In genomic region chr7:15424468-15424867, GRCh38 we compare ENCODE assay signal across 17 cellular contexts.
DNase-seq lines count a peak whose midpoint lies in the region; ATAC-seq and TF ChIP-seq lines count a peak whose summit lies in the region.
"Had no signal": no experiment of that assay in that cellular context is flagged by ENCODE, and none has a peak within 500 bp of the region (broad histone marks: within the 10 kb centered on the region; RNA-seq: fewer than 3 reads in every experiment).

No MANE protein-coding gene starts in this region.

- H3K4me3 Mint-ChIP-seq in effector memory CD8-positive, alpha-beta T cell, result no peak overlapping the region
- H3K4me3 Mint-ChIP-seq in activated T-helper 17 cell treated with anti-CD3 and anti-CD28 coated beads, Interleukin-2, amount 50 U/mL, for 72 hours, result no peak overlapping the region
- H3K4me3 Mint-ChIP-seq: CD14-positive monocyte had no signal

- H3K27me3 Mint-ChIP-seq in effector memory CD8-positive, alpha-beta T cell, result no peaks in the 10 kb centered on the region
- H3K27me3 Mint-ChIP-seq in activated T-helper 17 cell treated with anti-CD3 and anti-CD28 coated beads, Interleukin-2, amount 50 U/mL, for 72 hours, result no peaks in the 10 kb centered on the region

- H3K27ac Mint-ChIP-seq in effector memory CD8-positive, alpha-beta T cell, result no peak overlapping the region
- H3K27ac Mint-ChIP-seq in activated T-helper 17 cell treated with anti-CD3 and anti-CD28 coated beads, Interleukin-2, amount 50 U/mL, for 72 hours, result no peak overlapping the region
- H3K27ac Mint-ChIP-seq: CD14-positive monocyte had no signal

- TF ChIP-seq CTCF in fibroblast of mammary gland (conservative IDR thresholded peaks at IDR 0.05; ENCODE audit: control insufficient read depth, insufficient read depth, low read depth, low read length) (no peak), GM10266 (IDR thresholded peaks at IDR 0.05; ENCODE audit: control insufficient read depth, insufficient read depth, low read depth, missing control alignments) (no peak)

- peaks cover 11 to 23% of the 10 kb centered on the region in 2 donors for H3K9me3 Mint-ChIP-seq in effector memory CD8-positive, alpha-beta T cell
- peaks cover 21% of the 10 kb centered on the region for H3K9me3 Mint-ChIP-seq in activated T-helper 17 cell treated with anti-CD3 and anti-CD28 coated beads, Interleukin-2, amount 50 U/mL, for 72 hours

- H3K36me3 Mint-ChIP-seq in effector memory CD8-positive, alpha-beta T cell (ENCODE audit: insufficient read depth), result no peaks in the 10 kb centered on the region
- no peaks in the 10 kb centered on the region for H3K36me3 Mint-ChIP-seq in activated T-helper 17 cell treated with anti-CD3 and anti-CD28 coated beads, Interleukin-2, amount 50 U/mL, for 72 hours (ENCODE audit: low read depth)
- H3K36me3 Mint-ChIP-seq: CD14-positive monocyte had no signal

- DNase-seq in GM03348 (ENCODE audit: low spot score), result peak; percentile 36
- DNase-seq in RPMI7951 (ENCODE audit: low read depth), result peak; percentile 10
- DNase-seq in fibroblast of mammary gland (ENCODE audit: low read depth), result peak; percentile 14
- no peak for DNase-seq in effector memory CD8-positive, alpha-beta T cell
- no peak for DNase-seq in GM10266 (ENCODE audit: extremely low spot score)
- DNase-seq: COR-L47, DMS153, Karpas-422, NCI-H187 treated with DMSO at 0.1 percent for 48 hours, NCI-H2171 treated with DMSO at 0.1 percent for 48 hours, NCI-H510A, NCI-H82, Peyer's patch, SHP77 had no signal

- no peak for ATAC-seq in effector memory CD8-positive, alpha-beta T cell (replicated peaks)
- ATAC-seq in GM21367 (IDR thresholded peaks at IDR 0.05; ENCODE audit: unreplicated experiment), result no peak
- ATAC-seq in activated T-helper 17 cell treated with anti-CD3 and anti-CD28 coated beads, Interleukin-2, amount 50 U/mL, for 72 hours (replicated peaks), result no peak

- H3K4me3 ChIP-seq in fibroblast of mammary gland (ENCODE audit: control insufficient read depth, low read depth, low read length), result no peak overlapping the region
- H3K4me3 ChIP-seq: Peyer's patch had no signal

- H3K4me1 Mint-ChIP-seq in effector memory CD8-positive, alpha-beta T cell (ENCODE audit: low read depth in 2 of 2), result no peaks in the 10 kb centered on the region
- no peaks in the 10 kb centered on the region for H3K4me1 Mint-ChIP-seq in activated T-helper 17 cell treated with anti-CD3 and anti-CD28 coated beads, Interleukin-2, amount 50 U/mL, for 72 hours
- H3K4me1 Mint-ChIP-seq: CD14-positive monocyte had no signal

Comparison
In these comparisons a context has a peak if more than half of its experiments do, and no peak if none do; other contexts are left out.
1. DNase-seq: peak in GM03348 (single experiment), RPMI7951 (single experiment) and fibroblast of mammary gland (single experiment); none in effector memory CD8-positive, alpha-beta T cell (0 of 3) and GM10266 (single experiment).